ENCODE assay signal across 23 cellular contexts in genomic region chr13:98384739-98385138, GRCh38.
A peak's percentile ranks its signal among the peaks of the same experiment; 100 is the strongest.
DNase-seq lines count a peak whose midpoint lies in the region; ATAC-seq, FAIRE-seq and TF ChIP-seq lines count a peak whose summit lies in the region.
"Had no signal": no experiment of that assay in that cellular context is flagged by ENCODE, and none has a peak within 500 bp of the region (broad histone marks: within the 10 kb centered on the region; RNA-seq: fewer than 3 reads in every experiment).

No MANE protein-coding gene starts in this region.

- no CpG with 5 or more reads among the region's 5 CpGs for WGBS in IMR-90 (ENCODE audit: extremely low coverage in 2 of 2, insufficient read length in 1 of 2), 2 experiments

- no peak overlapping the region for H3K23ac ChIP-seq in IMR-90 (ENCODE audit: low read depth, low read length)

- no peak for TF ChIP-seq RAD21 in IMR-90 (IDR thresholded peaks at IDR 0.05; ENCODE audit: low read length)

- intact Hi-C loops in IMR-90 (cut with micrococcal nuclease): no loop called here

- no peak overlapping the region for H2AFZ ChIP-seq in IMR-90 (replicated peaks; ENCODE audit: low read length, poor library complexity)

- no peak overlapping the region for H2AK5ac ChIP-seq in IMR-90 (ENCODE audit: low read depth, low read length)

- TF ChIP-seq CTCF in IMR-90 (conservative IDR thresholded peaks at IDR 0.05; ENCODE audit: low read depth, low read length): no peak
- no peak for TF ChIP-seq CTCF in bronchial epithelial cell (IDR thresholded peaks at IDR 0.05; ENCODE audit: insufficient read depth, low read length, severe bottlenecking)
- no peak for TF ChIP-seq CTCF in kidney epithelial cell (IDR thresholded peaks at IDR 0.05; ENCODE audit: insufficient read depth, low read length, poor library complexity, severe bottlenecking)

- peaks cover 24% of the 10 kb centered on the region for H3K9me1 ChIP-seq in IMR-90 (ENCODE audit: insufficient read depth, low read length)

- no peaks in the 10 kb centered on the region for H3K9me3 ChIP-seq in IMR-90 (ENCODE audit: control insufficient read depth, insufficient read depth, low read length)
- H3K9me3 ChIP-seq: heart right ventricle, right lobe of liver, thoracic aorta had no signal

- H2BK5ac ChIP-seq in IMR-90 (ENCODE audit: low read depth, low read length, poor library complexity, severe bottlenecking): no peak overlapping the region

- H3K36me3 ChIP-seq in IMR-90 (ENCODE audit: control insufficient read depth, insufficient read depth, low read length) (peaks cover 49% of the 10 kb centered on the region), bronchial epithelial cell (ENCODE audit: control insufficient read depth, insufficient read depth, low read length) (no peaks in the 10 kb centered on the region), kidney epithelial cell (ENCODE audit: control insufficient read depth, insufficient read depth, low read length) (peaks cover 3% of the 10 kb centered on the region)

- H3K14ac ChIP-seq in IMR-90 (replicated peaks; ENCODE audit: low read depth, low read length): no peak overlapping the region

- ATAC-seq in IMR-90 (ENCODE audit: low read depth): peak; percentile 85
- ATAC-seq: activated CD8-positive, alpha-beta T cell treated with anti-CD3 and anti-CD28 coated beads for 36 hours; activated T-helper 17 cell treated with anti-CD3 and anti-CD28 coated beads, Interleukin-2, amount 50 U/mL, for 72 hours; heart right ventricle; K562 had no signal

- DNase-seq in IMR-90 (peak; percentile 63), bronchial epithelial cell (ENCODE audit: low read depth) (peak; percentile 32), kidney epithelial cell (ENCODE audit: low read depth) (peak; percentile 61), urothelium cell line (ENCODE audit: low spot score) (peak; percentile 3), NCI-H69 (lab: John Stamatoyannopoulos, UW) (no peak), DMS 273 treated with DMSO at 0.1 percent for 48 hours (lab: John Stamatoyannopoulos, UW) (no peak)
- no peak for DNase-seq in stimulated activated CD4-positive, alpha-beta T cell treated with anti-CD3 and anti-CD28 coated beads, Interleukin-4, amount 100 ng/mL, for 1 hour
- DNase-seq: activated CD8-positive, alpha-beta T cell treated with anti-CD3 and anti-CD28 coated beads for 36 hours; amniotic stem cell; cortex of kidney; DMS79; erythroblast; heart right ventricle; midbrain; NCI-H1105 treated with DMSO at 0.1 percent for 48 hours; right lobe of liver; RPMI8226; stimulated activated CD4-positive, alpha-beta T cell treated with anti-CD3 and anti-CD28 coated beads, Interleukin-4, amount 100 ng/mL, for 4 hours; SW 1271 had no signal

- H2BK20ac ChIP-seq in IMR-90 (ENCODE audit: low read depth, low read length): no peak overlapping the region

- in situ Hi-C loops in IMR-90 (cut with MboI; ENCODE audit: low sequenced_read_pairs): no loop called here

- dilution Hi-C loops in IMR-90 (cut with HindIII; ENCODE audit: low sequenced_read_pairs, unreplicated experiment): no loop called here

- no peak overlapping the region for H3K4me2 ChIP-seq in IMR-90 (ENCODE audit: low read depth, low read length)

- H4K8ac ChIP-seq in IMR-90 (ENCODE audit: low read depth in 2 of 2, low read length in 2 of 2): no peak overlapping the region

- H3K27me3 ChIP-seq in IMR-90 (ENCODE audit: control insufficient read depth, insufficient read depth, low read length) (no peaks in the 10 kb centered on the region), bronchial epithelial cell (ENCODE audit: control insufficient read depth, insufficient read depth, low read length) (no peaks in the 10 kb centered on the region), kidney epithelial cell (ENCODE audit: control insufficient read depth, insufficient read depth, low read length) (no peaks in the 10 kb centered on the region)
- H3K27me3 ChIP-seq: heart right ventricle, right lobe of liver had no signal

- no peak for TF ChIP-seq POLR2A in IMR-90 (IDR thresholded peaks at IDR 0.05; ENCODE audit: low read depth, low read length)

- H3K4me1 ChIP-seq in IMR-90 (ENCODE audit: control insufficient read depth, insufficient read depth, low read length): peaks cover 4% of the 10 kb centered on the region
- H3K4me1 ChIP-seq: right lobe of liver had no signal

- H3K4me3 ChIP-seq in IMR-90 (ENCODE audit: insufficient read depth, low read depth, low read length) (no peak overlapping the region), bronchial epithelial cell (ENCODE audit: low read depth, low read length) (no peak overlapping the region), kidney epithelial cell (ENCODE audit: low read depth, low read length) (no peak overlapping the region)
- H3K4me3 ChIP-seq: heart right ventricle, K562, right lobe of liver, thoracic aorta had no signal

- POLR2A ChIA-PET in IMR-90 (lab: Charles Lee; ENCODE audit: unreplicated experiment): no interaction called here

- FAIRE-seq in bronchial epithelial cell (lab: Jason Lieb, UNC) (no peak), urothelium cell line (lab: Jason Lieb, UNC) (no peak)
- FAIRE-seq: K562, keratinocyte had no signal

- H3K18ac ChIP-seq in IMR-90 (ENCODE audit: low read depth, low read length): no peak overlapping the region

- H4K91ac ChIP-seq in IMR-90 (ENCODE audit: insufficient read depth, low read depth, low read length): no peak overlapping the region

- H4K5ac ChIP-seq in IMR-90 (ENCODE audit: low read depth, low read length): no peak overlapping the region

- no peak overlapping the region for H3K4ac ChIP-seq in IMR-90 (ENCODE audit: low read depth, low read length)

- no peak overlapping the region for H3K27ac ChIP-seq in IMR-90 (ENCODE audit: insufficient read depth, low read length)
- H3K27ac ChIP-seq: heart right ventricle, right lobe of liver, thoracic aorta had no signal

- no peak overlapping the region for H3K56ac ChIP-seq in IMR-90 (ENCODE audit: extremely low read depth, insufficient read depth, low read length)

- no peak overlapping the region for H2BK120ac ChIP-seq in IMR-90 (ENCODE audit: low read depth, low read length)

- no TSS peak for BruUV-seq in IMR-90 (replicated peaks; lab: Mats Ljungman, UMichigan)

- CTCF ChIA-PET in IMR-90 (lab: Yijun Ruan, JAX): no interaction called here

- H2BK15ac ChIP-seq in IMR-90 (ENCODE audit: low read depth, low read length): no peak overlapping the region

- H3K9ac ChIP-seq in IMR-90 (ENCODE audit: low read depth, low read length): no peak overlapping the region

- H4K20me1 ChIP-seq in IMR-90 (ENCODE audit: insufficient read depth, low read length): peaks cover 3% of the 10 kb centered on the region; the same call in 1 of the 2 replicates

- H3K79me1 ChIP-seq in IMR-90 (ENCODE audit: low read depth in 1 of 2, low read length in 2 of 2): peaks cover 24 to 62% of the 10 kb centered on the region in 2 experiments

- no peak overlapping the region for H2AK9ac ChIP-seq in IMR-90 (replicated peaks; ENCODE audit: low read depth, low read length, poor library complexity)

TF ChIP-seq in IMR-90, 13 proteins besides CTCF, POLR2A, EP300 and RAD21:
- TF ChIP-seq CHD1 (IDR thresholded peaks at IDR 0.05; ENCODE audit: low read depth, low read length): no peak
- TF ChIP-seq BHLHE40 (IDR thresholded peaks at IDR 0.05; ENCODE audit: low read depth, low read length): 0 out of 2 replicates have a peak, but pooled peaks have one; percentile 11
- no peak for TF ChIP-seq SMC3 (IDR thresholded peaks at IDR 0.05; ENCODE audit: low read depth, low read length)
TF ChIP-seq in IMR-90: peak in this region for 1.

Comparison
In these comparisons a context has a peak if more than half of its experiments do, and no peak if none do; other contexts are left out.
1. DNase-seq: peak in IMR-90 (single experiment), bronchial epithelial cell (single experiment), kidney epithelial cell (single experiment) and urothelium cell line (single experiment); none in stimulated activated CD4-positive, alpha-beta T cell treated with anti-CD3 and anti-CD28 coated beads, Interleukin-4, amount 100 ng/mL, for 1 hour (single experiment), NCI-H69 (single experiment) and DMS 273 treated with DMSO at 0.1 percent for 48 hours (single experiment).